Comparison of ENCODE assay signal across 8 cellular contexts in genomic region chr19:3699741-3700241, GRCh38. TPM values are rescaled to one million over a fixed set of nuclear protein-coding genes. Genes with fewer than 3 reads are reported as not detected.
DNase-seq lines count a peak whose midpoint lies in the region; ATAC-seq and TF ChIP-seq lines count a peak whose summit lies in the region.

No MANE protein-coding gene starts in this region.

- no peak for TF ChIP-seq POLR2A in GM18505 (IDR thresholded peaks at IDR 0.05; ENCODE audit: borderline replicate concordance, extremely low read depth, insufficient read depth, insufficient read length)

- no peak for DNase-seq in activated CD8-positive, alpha-beta memory T cell treated with anti-CD3 and anti-CD28 coated beads, Interleukin-2, amount 10 ng/mL, durations not matched to agents 7 days and 5 days
- DNase-seq in stimulated activated naive CD8-positive, alpha-beta T cell treated with anti-CD3 and anti-CD28 coated beads, Interleukin-15, Interleukin-2, amounts not matched to agents 100 U/mL and 50 U/mL, for 24 hours: peak; percentile 40
- DNase-seq in AML-193 (lab: John Stamatoyannopoulos, UW): no peak
- DNase-seq in NCI-H2227 (lab: John Stamatoyannopoulos, UW; ENCODE audit: unreplicated experiment): no peak
- DNase-seq in NCI-H2227 treated with DMSO at 0.1 percent for 48 hours (lab: John Stamatoyannopoulos, UW): no peak

- H3K4me3 Mint-ChIP-seq in activated CD8-positive, alpha-beta memory T cell treated with anti-CD3 and anti-CD28 coated beads, Interleukin-2, amount 10 ng/mL, durations not matched to agents 7 days and 5 days: peak overlapping the region; percentile 85

- peaks cover 23% of the 10 kb centered on the region for H3K4me1 Mint-ChIP-seq in activated CD8-positive, alpha-beta memory T cell treated with anti-CD3 and anti-CD28 coated beads, Interleukin-2, amount 10 ng/mL, durations not matched to agents 7 days and 5 days

- H3K27ac Mint-ChIP-seq in activated CD8-positive, alpha-beta memory T cell treated with anti-CD3 and anti-CD28 coated beads, Interleukin-2, amount 10 ng/mL, durations not matched to agents 7 days and 5 days: peak overlapping the region; percentile 68

- no peaks in the 10 kb centered on the region for H3K9me3 Mint-ChIP-seq in activated CD8-positive, alpha-beta memory T cell treated with anti-CD3 and anti-CD28 coated beads, Interleukin-2, amount 10 ng/mL, durations not matched to agents 7 days and 5 days (ENCODE audit: low read depth)

- CTCF ChIA-PET in activated CD8-positive, alpha-beta memory T cell treated with anti-CD3 and anti-CD28 coated beads, Interleukin-2, amount 10 ng/mL, durations not matched to agents 7 days and 5 days (lab: Charles Lee): interaction anchor here (0.9 to 3.0 kb wide), 11 partner anchors 7 to 149 kb away, joined by 3 to 20 read pairs (median 6); partner anchors contain the start of gene MRPL54

- ATAC-seq in GM18505 (IDR thresholded peaks at IDR 0.05; ENCODE audit: unreplicated experiment): peak; percentile 33
- ATAC-seq in HG02938 (IDR thresholded peaks at IDR 0.05; ENCODE audit: unreplicated experiment): peak; percentile 11
- no peak for ATAC-seq in activated CD8-positive, alpha-beta memory T cell treated with anti-CD3 and anti-CD28 coated beads, Interleukin-2, amount 10 ng/mL, durations not matched to agents 7 days and 5 days
- peak; percentile 6 for ATAC-seq in stimulated activated naive CD8-positive, alpha-beta T cell treated with anti-CD3 and anti-CD28 coated beads, Interleukin-15, Interleukin-2, amounts not matched to agents 100 U/mL and 50 U/mL, for 24 hours

- H3K36me3 Mint-ChIP-seq in activated CD8-positive, alpha-beta memory T cell treated with anti-CD3 and anti-CD28 coated beads, Interleukin-2, amount 10 ng/mL, durations not matched to agents 7 days and 5 days: no peaks in the 10 kb centered on the region

- H3K4me3 ChIP-seq in iPS-11a (ENCODE audit: low read depth, low read length): peak overlapping the region; percentile 58

- H3K27me3 Mint-ChIP-seq in activated CD8-positive, alpha-beta memory T cell treated with anti-CD3 and anti-CD28 coated beads, Interleukin-2, amount 10 ng/mL, durations not matched to agents 7 days and 5 days: no peaks in the 10 kb centered on the region

RNA-seq across cellular contexts. Expression of gene PIP5K1C, which starts 0.5 kb away (rescaled TPM):
- 10 to 100 TPM; 23.9 to 37.7 TPM for total RNA-seq in activated CD8-positive, alpha-beta memory T cell treated with anti-CD3 and anti-CD28 coated beads, Interleukin-2, amount 10 ng/mL, durations not matched to agents 7 days and 5 days

RNA-seq across cellular contexts. Expression of gene TJP3, which starts 8.4 kb away (rescaled TPM):
- total RNA-seq in activated CD8-positive, alpha-beta memory T cell treated with anti-CD3 and anti-CD28 coated beads, Interleukin-2, amount 10 ng/mL, durations not matched to agents 7 days and 5 days: 1 to 10 TPM; 1.0 to 1.3 TPM
